18 cellular contexts compared by ENCODE assay signal in the genomic region with DNA sequence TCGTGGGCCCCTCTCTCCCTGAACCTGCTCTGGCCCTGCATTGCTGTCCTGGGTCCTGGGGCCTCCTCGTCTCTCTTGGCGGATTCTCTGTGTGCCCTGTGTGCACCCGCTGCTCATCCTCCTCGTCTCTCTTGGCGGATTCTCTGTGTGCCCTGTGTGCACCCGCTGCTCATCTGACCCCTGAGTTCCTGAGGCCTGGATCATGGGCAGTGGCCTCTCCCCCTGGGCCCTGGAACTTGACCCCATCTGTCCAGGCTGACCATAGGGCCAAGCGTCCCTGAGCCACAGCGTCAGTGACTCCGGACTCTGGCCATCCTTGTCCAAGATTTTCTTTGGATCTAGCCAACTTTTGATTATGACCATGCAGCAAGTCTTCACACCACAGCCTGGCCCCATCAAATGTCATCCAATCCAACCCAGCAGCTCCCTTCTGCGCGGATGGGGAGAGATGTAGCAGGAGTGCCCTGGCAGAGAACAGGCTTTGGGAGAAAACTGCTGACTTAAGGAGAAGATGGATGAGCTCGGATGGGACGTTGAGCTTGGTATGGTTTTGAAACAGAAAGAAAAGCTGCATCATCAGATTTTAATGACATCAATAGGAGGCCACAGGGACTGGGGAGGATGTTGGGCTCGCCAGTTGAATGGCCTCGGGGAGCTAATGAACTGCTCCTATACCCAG.
"Had no signal": no experiment of that assay in that cellular context is flagged by ENCODE, and none has a peak within 500 bp of the region (broad histone marks: within the 10 kb centered on the region; RNA-seq: fewer than 3 reads in every experiment).

No MANE protein-coding gene starts in this region.

- H3K9me3 ChIP-seq: body of pancreas had no signal

- DNase-seq: activated CD4-positive, alpha-beta T cell treated with anti-CD3 and anti-CD28 coated beads, Interleukin-2, amount 50 U/mL, for 4 hours; activated naive CD4-positive, alpha-beta T cell treated with Interleukin-2 at 50 U/mL for 16 hours; activated naive CD8-positive, alpha-beta T cell treated with anti-CD3 and anti-CD28 coated beads, Interleukin-2, amount 10 ng/mL, durations not matched to agents 7 days and 5 days; amygdala; caudate nucleus; endodermal cell; foreskin fibroblast; stimulated activated CD4-positive, alpha-beta T cell treated with anti-CD3 and anti-CD28 coated beads, Interleukin-4, amount 100 ng/mL, for 4 hours had no signal

- ATAC-seq: body of pancreas; stimulated activated memory B cell treated with anti-CD40 and anti-IgM and Interleukin-4, amounts not matched to agents 10 μg/mL and 1 μg/mL and 100 μg/mL, for 72 hours had no signal

- H3K4me3 Mint-ChIP-seq: activated naive CD8-positive, alpha-beta T cell treated with anti-CD3 and anti-CD28 coated beads, Interleukin-2, amount 10 ng/mL, durations not matched to agents 7 days and 5 days; endodermal cell; mesothelial cell of epicardium; nephron; stimulated activated memory B cell treated with anti-CD40 and anti-IgM and Interleukin-4, amounts not matched to agents 10 μg/mL and 1 μg/mL and 100 μg/mL, for 72 hours had no signal

- H3K4me1 Mint-ChIP-seq: activated naive CD8-positive, alpha-beta T cell treated with anti-CD3 and anti-CD28 coated beads, Interleukin-2, amount 10 ng/mL, durations not matched to agents 7 days and 5 days; stimulated activated memory B cell treated with anti-CD40 and anti-IgM and Interleukin-4, amounts not matched to agents 10 μg/mL and 1 μg/mL and 100 μg/mL, for 72 hours had no signal

- H3K4me2 ChIP-seq: hepatocyte, smooth muscle cell had no signal

- H3K79me2 ChIP-seq: hepatocyte had no signal

- H3K27me3 ChIP-seq: body of pancreas, hepatocyte had no signal

- H3K4me3 ChIP-seq: body of pancreas, hepatocyte, lung, smooth muscle cell had no signal

- H3K27ac ChIP-seq: body of pancreas, epithelial cell of prostate, hepatocyte had no signal

- H2AFZ ChIP-seq: hepatocyte had no signal

- H3K36me3 Mint-ChIP-seq: activated naive CD8-positive, alpha-beta T cell treated with anti-CD3 and anti-CD28 coated beads, Interleukin-2, amount 10 ng/mL, durations not matched to agents 7 days and 5 days; mesothelial cell of epicardium; stimulated activated memory B cell treated with anti-CD40 and anti-IgM and Interleukin-4, amounts not matched to agents 10 μg/mL and 1 μg/mL and 100 μg/mL, for 72 hours had no signal

- FAIRE-seq: colon, TTC549 had no signal

- H3K9me3 Mint-ChIP-seq: activated naive CD8-positive, alpha-beta T cell treated with anti-CD3 and anti-CD28 coated beads, Interleukin-2, amount 10 ng/mL, durations not matched to agents 7 days and 5 days; nephron; stimulated activated memory B cell treated with anti-CD40 and anti-IgM and Interleukin-4, amounts not matched to agents 10 μg/mL and 1 μg/mL and 100 μg/mL, for 72 hours had no signal

- H3K27ac Mint-ChIP-seq: activated naive CD8-positive, alpha-beta T cell treated with anti-CD3 and anti-CD28 coated beads, Interleukin-2, amount 10 ng/mL, durations not matched to agents 7 days and 5 days; endodermal cell; mesothelial cell of epicardium; nephron; stimulated activated memory B cell treated with anti-CD40 and anti-IgM and Interleukin-4, amounts not matched to agents 10 μg/mL and 1 μg/mL and 100 μg/mL, for 72 hours had no signal
